Comparison of ENCODE assay signal across 16 cellular contexts in the genomic region with DNA sequence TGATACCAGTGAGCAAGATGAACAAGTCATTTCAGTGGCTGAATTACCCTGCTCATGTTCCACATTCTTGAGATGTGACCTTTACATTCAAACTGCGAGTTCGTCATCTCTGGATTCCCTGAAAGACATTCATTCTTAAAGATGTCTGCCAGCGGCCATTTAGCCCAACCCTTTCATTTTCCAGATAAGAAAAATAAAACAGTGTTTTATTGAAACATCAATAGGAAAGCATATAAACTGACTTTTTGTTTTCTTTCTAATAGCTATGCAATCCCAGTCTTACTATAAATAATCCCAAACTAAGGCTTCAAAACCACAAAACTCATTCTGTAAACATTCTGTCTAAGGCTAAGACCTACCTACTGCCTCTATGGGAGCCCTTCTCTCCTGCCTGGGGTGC.
DNase-seq lines count a peak whose midpoint lies in the region; ATAC-seq and TF ChIP-seq lines count a peak whose summit lies in the region.
"Had no signal": no experiment of that assay in that cellular context is flagged by ENCODE, and none has a peak within 500 bp of the region (broad histone marks: within the 10 kb centered on the region; RNA-seq: fewer than 3 reads in every experiment).

No MANE protein-coding gene starts in this region.

- no peak overlapping the region for H3K4me3 ChIP-seq in SK-N-MC
- H3K4me3 ChIP-seq in transverse colon, result no peak overlapping the region
- no peak overlapping the region for H3K4me3 ChIP-seq in aorta (ENCODE audit: low read length in 2 of 2)
- H3K4me3 ChIP-seq: K562 had no signal

- in situ Hi-C loops in transverse colon (cut with MboI; ENCODE audit: low pct_ligation_motif_present in 1 of 4, low pct_unique_long_range_greater_than_20kb in 1 of 4, low sequenced_read_pairs in 3 of 4), result no loop called here

- intact Hi-C loops in transverse colon (cut with DNase I; ENCODE audit: low total_unique reads) (no loop called here), aorta (cut with DNase I) (no loop called here)

- H3K27me3 ChIP-seq in transverse colon (no peaks in the 10 kb centered on the region), aorta (ENCODE audit: control insufficient read depth in 1 of 2, insufficient read depth in 2 of 2, low read length in 1 of 2) (no peaks in the 10 kb centered on the region)

- no peaks in the 10 kb centered on the region for H3K36me3 ChIP-seq in SK-N-MC (ENCODE audit: insufficient read depth, low read length)
- H3K36me3 ChIP-seq in transverse colon, result no peaks in the 10 kb centered on the region
- no peaks in the 10 kb centered on the region for H3K36me3 ChIP-seq in aorta (ENCODE audit: control insufficient read depth in 1 of 2, insufficient read depth in 2 of 2, low read length in 1 of 2)

- no peak for TF ChIP-seq EP300 in transverse colon (IDR thresholded peaks at IDR 0.05; ENCODE audit: low read depth)

- peak; percentile 67 for DNase-seq in H4 (ENCODE audit: low spot score)
- no peak for DNase-seq in SK-N-MC (ENCODE audit: low read depth, low spot score)
- DNase-seq in fibroblast of peridontal ligament (ENCODE audit: extremely low read depth), result peak; percentile 81
- DNase-seq in transverse colon, result peak; percentile 11
- no peak for DNase-seq in effector CD4-positive, alpha-beta T cell
- no peak for DNase-seq in aorta
- DNase-seq: activated CD4-positive, alpha-beta memory T cell treated with anti-CD3 and anti-CD28 coated beads, Interleukin-2, amount 10 ng/mL, durations not matched to agents 7 days and 5 days; DMS 273 treated with DMSO at 0.1 percent for 48 hours; H7; left ventricle myocardium superior; stimulated activated CD4-positive, alpha-beta T cell treated with anti-CD3 and anti-CD28 coated beads, Interleukin-4, amount 100 ng/mL, for 1 hour; T-cell had no signal

- no peak overlapping the region for H3K9ac ChIP-seq in SK-N-MC (ENCODE audit: insufficient read length)
- H3K9ac ChIP-seq: parathyroid adenoma had no signal

- 44 to 60% methylated on average over 3 of the region's 3 CpGs for WGBS in transverse colon (ENCODE audit: low coverage in 1 of 2), 2 donors
- WGBS in aorta, 2 donors, result 90 to 95% methylated on average over 3 of the region's 3 CpGs

- TF ChIP-seq CTCF in transverse colon (IDR thresholded peaks at IDR 0.05), result no peak

- H3K27ac ChIP-seq in SK-N-MC (peak overlapping the region; percentile 94), transverse colon (no peak overlapping the region), aorta (ENCODE audit: low read depth in 1 of 2, low read length in 2 of 2) (no peak overlapping the region)
- H3K27ac ChIP-seq: parathyroid adenoma, VCaP had no signal

- no peak for ATAC-seq in activated CD4-positive, CD25-positive, alpha-beta regulatory T cell treated with anti-CD3 and anti-CD28 coated beads, Interleukin-2, amount 50 U/mL, for 24 hours
- no peak for ATAC-seq in aorta (ENCODE audit: low FRiP score)
- ATAC-seq: K562, left ventricle myocardium superior, T-cell had no signal

- H3K9me3 ChIP-seq in SK-N-MC (ENCODE audit: low read depth, low read length) (no peaks in the 10 kb centered on the region), transverse colon (no peaks in the 10 kb centered on the region), aorta (ENCODE audit: control insufficient read depth, low read length) (no peaks in the 10 kb centered on the region)

- no peak for TF ChIP-seq POLR2A in transverse colon (IDR thresholded peaks at IDR 0.05)

- H3K4me1 ChIP-seq in transverse colon, result no peaks in the 10 kb centered on the region
- no peaks in the 10 kb centered on the region for H3K4me1 ChIP-seq in aorta (ENCODE audit: control insufficient read depth in 1 of 2, insufficient read depth in 2 of 2, low read length in 2 of 2)
- H3K4me1 ChIP-seq: parathyroid adenoma had no signal

Comparison
In these comparisons a context has a peak if more than half of its experiments do, and no peak if none do; other contexts are left out.
1. DNase-seq: peak in H4 (single experiment), fibroblast of peridontal ligament (single experiment) and transverse colon (single experiment); none in SK-N-MC (single experiment), effector CD4-positive, alpha-beta T cell (single experiment) and aorta (0 of 2).